ENCODE assay signal across 17 cellular contexts in genomic region chr19:36821758-36822157, GRCh38. TPM values are rescaled to one million over a fixed set of nuclear protein-coding genes. Genes with fewer than 3 reads are reported as not detected.
DNase-seq lines count a peak whose midpoint lies in the region; FAIRE-seq and TF ChIP-seq lines count a peak whose summit lies in the region.
"Had no signal": no experiment of that assay in that cellular context is flagged by ENCODE, and none has a peak within 500 bp of the region (broad histone marks: within the 10 kb centered on the region; RNA-seq: fewer than 3 reads in every experiment).

No MANE protein-coding gene starts in this region.

- H3K27ac ChIP-seq in hepatocyte (no peak overlapping the region), smooth muscle cell (ENCODE audit: low read depth) (no peak overlapping the region)
- H3K27ac ChIP-seq: C4-2B had no signal

- peaks cover 85% of the 10 kb centered on the region for H3K9me3 ChIP-seq in hepatocyte (ENCODE audit: low read depth)
- H3K9me3 ChIP-seq in smooth muscle cell (replicated peaks; ENCODE audit: low read depth), result peaks cover 78% of the 10 kb centered on the region

- no peak overlapping the region for H3K9ac ChIP-seq in smooth muscle cell (ENCODE audit: low read depth)

- H3K79me2 ChIP-seq in hepatocyte (no peaks in the 10 kb centered on the region), smooth muscle cell (ENCODE audit: low read depth) (no peaks in the 10 kb centered on the region)

- H3K9me2 ChIP-seq in hepatocyte (replicated peaks; ENCODE audit: insufficient read depth), result no peaks in the 10 kb centered on the region

- H3K4me1 ChIP-seq in hepatocyte (ENCODE audit: insufficient read depth) (no peaks in the 10 kb centered on the region), smooth muscle cell (ENCODE audit: low read depth) (no peaks in the 10 kb centered on the region)
- H3K4me1 ChIP-seq: BE2C had no signal

- TF ChIP-seq CTCF in hepatocyte (IDR thresholded peaks at IDR 0.05; ENCODE audit: poor library complexity) (no peak), smooth muscle cell (IDR thresholded peaks at IDR 0.05; ENCODE audit: borderline replicate concordance, insufficient read depth, poor library complexity, severe bottlenecking) (no peak)

- H3K36me3 ChIP-seq in hepatocyte (replicated peaks; ENCODE audit: insufficient read depth, low read depth) (peaks cover 46% of the 10 kb centered on the region), smooth muscle cell (ENCODE audit: low read depth) (peaks cover 90% of the 10 kb centered on the region)

- H3F3A ChIP-seq in smooth muscle cell (ENCODE audit: low read depth), result no peaks in the 10 kb centered on the region

- DNase-seq in RKO (ENCODE audit: low spot score) (peak; percentile 43), hepatocyte (ENCODE audit: low spot score) (no peak), smooth muscle cell (lab: John Stamatoyannopoulos, UW; ENCODE audit: unreplicated experiment) (no peak), NK-92 (lab: John Stamatoyannopoulos, UW; ENCODE audit: unreplicated experiment) (no peak), anterior cingulate cortex (lab: John Stamatoyannopoulos, UW) (no peak), DMS153 (lab: John Stamatoyannopoulos, UW) (no peak)
- DNase-seq: 8988T; BE2C; CD4-positive, alpha-beta memory T cell; DMS79 treated with DMSO at 0.1 percent for 48 hours; EL; H7 had no signal

- H3K4me3 ChIP-seq in hepatocyte (peak overlapping the region; percentile 15), smooth muscle cell (peak overlapping the region; percentile 8)
- H3K4me3 ChIP-seq: GM23338 had no signal

- no peak overlapping the region for H2AFZ ChIP-seq in hepatocyte
- H2AFZ ChIP-seq in smooth muscle cell (ENCODE audit: low read depth), result no peak overlapping the region
- H2AFZ ChIP-seq: GM23338 had no signal

- WGBS in hepatocyte (ENCODE audit: low lambda C conversion rate, missing lambda C conversion rate), result 99% methylated on average over 5 of the region's 5 CpGs
- WGBS in smooth muscle cell (ENCODE audit: low lambda C conversion rate), result 99% methylated on average over 5 of the region's 5 CpGs

- H4K20me1 ChIP-seq in hepatocyte (ENCODE audit: insufficient read depth, poor library complexity, severe bottlenecking) (no peaks in the 10 kb centered on the region), smooth muscle cell (ENCODE audit: low read depth) (no peaks in the 10 kb centered on the region)

- H3K4me2 ChIP-seq in hepatocyte, result no peak overlapping the region
- H3K4me2 ChIP-seq in smooth muscle cell, result no peak overlapping the region
- H3K4me2 ChIP-seq: GM23338 had no signal

- FAIRE-seq in A204.1 (lab: Jason Lieb, UNC), result peak; percentile 62
- FAIRE-seq: GM12891 had no signal

- H3K27me3 ChIP-seq in hepatocyte (no peaks in the 10 kb centered on the region), smooth muscle cell (ENCODE audit: low read depth) (no peaks in the 10 kb centered on the region)
- H3K27me3 ChIP-seq: BE2C had no signal

RNA-seq across cellular contexts. Expression of gene ZNF790, which starts 16.4 kb away (rescaled TPM):
- total RNA-seq in hepatocyte (8.7 and 13.8 TPM in 2 replicates), smooth muscle cell (7.8 and 12.6 TPM in 2 replicates)
- polyA plus RNA-seq in hepatocyte (2.4 and 4.0 TPM in 2 replicates), smooth muscle cell (2.6 and 5.0 TPM in 2 replicates)
- total RNA-seq: HT-29 had no signal

RNA-seq across cellular contexts. Expression of gene ZNF345, which starts 28.9 kb away (rescaled TPM):
- total RNA-seq in hepatocyte (4.8 and 7.9 TPM in 2 replicates), smooth muscle cell (2.6 and 4.8 TPM in 2 replicates)
- polyA plus RNA-seq in hepatocyte (5.8 and 6.0 TPM in 2 replicates), smooth muscle cell (1.2 and 1.7 TPM in 2 replicates)
- total RNA-seq: HT-29 had no signal

RNA-seq across cellular contexts. Expression of gene ZNF850, which starts 49.2 kb away (rescaled TPM):
- 3.3 and 7.6 TPM in 2 replicates for total RNA-seq in hepatocyte
- polyA plus RNA-seq in hepatocyte, result 0.64 and 1.1 TPM in 2 replicates
- total RNA-seq in smooth muscle cell, result 2.8 and 10.1 TPM in 2 replicates
- polyA plus RNA-seq in smooth muscle cell, result 0.78 and 0.99 TPM in 2 replicates
